Comparison of ENCODE assay signal across 8 cellular contexts in the genomic region with DNA sequence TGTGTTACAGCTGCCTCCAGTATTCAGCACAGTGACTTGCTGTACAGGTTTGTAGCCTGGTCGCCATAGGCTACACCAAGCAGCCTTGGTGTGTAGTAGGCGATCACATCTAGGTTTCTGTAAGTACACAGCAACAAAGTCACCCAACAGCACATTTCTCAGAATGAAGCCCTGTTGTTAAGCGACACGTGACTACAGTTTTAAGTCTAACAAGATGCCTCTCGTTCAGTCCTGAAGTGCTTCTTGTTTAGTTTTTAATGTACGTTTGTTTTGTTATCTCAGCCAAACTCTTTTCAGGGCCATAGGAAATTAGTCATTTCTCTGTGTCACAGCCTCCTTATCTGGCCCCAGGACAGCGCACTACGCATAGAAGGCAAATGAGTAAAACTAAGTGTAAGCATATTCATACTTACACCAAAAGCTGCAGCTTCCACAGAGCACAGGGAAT. TPM values are rescaled to one million over a fixed set of nuclear protein-coding genes. Genes with fewer than 3 reads are reported as not detected.
DNase-seq lines count a peak whose midpoint lies in the region; ATAC-seq and TF ChIP-seq lines count a peak whose summit lies in the region.

No MANE protein-coding gene starts in this region.

- H3K4me1 ChIP-seq in right atrium auricular region, result peaks cover 0 to 7% of the 10 kb centered on the region in 2 donors
- H3K4me1 ChIP-seq in upper lobe of left lung, result peaks cover 12 to 27% (median 21%) of the 10 kb centered on the region in 4 donors
- H3K4me1 ChIP-seq in ovary (ENCODE audit: insufficient read depth), result peaks cover 11% of the 10 kb centered on the region

- H3K4me3 ChIP-seq in right atrium auricular region, result no peak overlapping the region
- no peak overlapping the region for H3K4me3 ChIP-seq in upper lobe of left lung
- no peak overlapping the region for H3K4me3 ChIP-seq in ovary

- peak; percentile 42 for DNase-seq in activated CD8-positive, alpha-beta T cell treated with anti-CD3 and anti-CD28 coated beads, Interleukin-2, amount 10 ng/mL, durations not matched to agents 7 days and 5 days
- DNase-seq in right atrium auricular region (ENCODE audit: low spot score) (no peak), upper lobe of left lung (no peak), ovary (no peak)

- TF ChIP-seq EP300 in upper lobe of left lung (IDR thresholded peaks at IDR 0.05), result no peak
- no peak for TF ChIP-seq EP300 in ovary (IDR thresholded peaks at IDR 0.05)

- peak overlapping the region; percentile 89 for H3K27ac Mint-ChIP-seq in activated CD8-positive, alpha-beta T cell treated with anti-CD3 and anti-CD28 coated beads, Interleukin-2, amount 10 ng/mL, durations not matched to agents 7 days and 5 days

- peaks cover 20% of the 10 kb centered on the region for H3K36me3 ChIP-seq in right atrium auricular region
- peaks cover 0 to 22% (median 6%) of the 10 kb centered on the region in 4 donors for H3K36me3 ChIP-seq in upper lobe of left lung
- H3K36me3 ChIP-seq in ovary, result no peaks in the 10 kb centered on the region

- intact Hi-C loops in ovary (cut with DNase I), result no loop called here

- POLR2A ChIA-PET in activated CD8-positive, alpha-beta T cell treated with anti-CD3 and anti-CD28 coated beads, Interleukin-2, amount 10 ng/mL, durations not matched to agents 7 days and 5 days (lab: Charles Lee), result interaction anchor here (0.7 to 2.6 kb wide), 11 partner anchors 10 to 81 kb away, joined by 3 to 14 read pairs (median 5); no protein-coding TSS in a partner anchor

- TF ChIP-seq CTCF in right atrium auricular region (IDR thresholded peaks at IDR 0.05) (no peak), upper lobe of left lung (IDR thresholded peaks at IDR 0.05) (no peak), ovary (IDR thresholded peaks at IDR 0.05) (no peak)

- peak overlapping the region; percentile 20 for H3K4me3 Mint-ChIP-seq in activated CD8-positive, alpha-beta T cell treated with anti-CD3 and anti-CD28 coated beads, Interleukin-2, amount 10 ng/mL, durations not matched to agents 7 days and 5 days

- H3K9me3 ChIP-seq in right atrium auricular region (no peaks in the 10 kb centered on the region), upper lobe of left lung (no peaks in the 10 kb centered on the region), ovary (no peaks in the 10 kb centered on the region)

- H3K9me3 Mint-ChIP-seq in activated CD8-positive, alpha-beta T cell treated with anti-CD3 and anti-CD28 coated beads, Interleukin-2, amount 10 ng/mL, durations not matched to agents 7 days and 5 days (ENCODE audit: insufficient read depth), result no peaks in the 10 kb centered on the region

- 59% methylated on average over 8 of the region's 8 CpGs for WGBS in upper lobe of left lung, 2 donors
- WGBS in ovary, 3 donors, result 36 to 73% (median 51%) methylated on average over 8 of the region's 8 CpGs

- ATAC-seq in GM18499 (IDR thresholded peaks at IDR 0.05; ENCODE audit: insufficient read depth, unreplicated experiment) (peak; percentile 26), HG02884 (IDR thresholded peaks at IDR 0.05; ENCODE audit: unreplicated experiment) (peak; percentile 46), upper lobe of left lung (ENCODE audit: low FRiP score in 2 of 2) (peak in 1 of 2 donors; percentile 25), HG03139 (IDR thresholded peaks at IDR 0.05; ENCODE audit: unreplicated experiment) (no peak), GM18505 (IDR thresholded peaks at IDR 0.05; ENCODE audit: unreplicated experiment) (no peak)
- peak; percentile 24 for ATAC-seq in activated CD8-positive, alpha-beta T cell treated with anti-CD3 and anti-CD28 coated beads, Interleukin-2, amount 10 ng/mL, durations not matched to agents 7 days and 5 days

- peaks cover 93% of the 10 kb centered on the region for H3K4me1 Mint-ChIP-seq in activated CD8-positive, alpha-beta T cell treated with anti-CD3 and anti-CD28 coated beads, Interleukin-2, amount 10 ng/mL, durations not matched to agents 7 days and 5 days (ENCODE audit: low read depth)

- CTCF ChIA-PET in activated CD8-positive, alpha-beta T cell treated with anti-CD3 and anti-CD28 coated beads, Interleukin-2, amount 10 ng/mL, durations not matched to agents 7 days and 5 days (lab: Charles Lee), result interaction anchor here (1.3 to 7.3 kb wide), 8 partner anchors 10 to 88 kb away, joined by 3 to 73 read pairs (median 8); no protein-coding TSS in a partner anchor

- H3K27ac ChIP-seq in right atrium auricular region, result peak overlapping the region; percentile 26 to 48
- H3K27ac ChIP-seq in upper lobe of left lung, result peak overlapping the region; percentile 53 to 81 (median 72)
- H3K27ac ChIP-seq in ovary, result no peak overlapping the region

- peaks cover 82% of the 10 kb centered on the region for H3K36me3 Mint-ChIP-seq in activated CD8-positive, alpha-beta T cell treated with anti-CD3 and anti-CD28 coated beads, Interleukin-2, amount 10 ng/mL, durations not matched to agents 7 days and 5 days (ENCODE audit: low read depth)

- H3K27me3 Mint-ChIP-seq in activated CD8-positive, alpha-beta T cell treated with anti-CD3 and anti-CD28 coated beads, Interleukin-2, amount 10 ng/mL, durations not matched to agents 7 days and 5 days (ENCODE audit: low read depth), result no peaks in the 10 kb centered on the region

- H3K27me3 ChIP-seq in right atrium auricular region, result no peaks in the 10 kb centered on the region
- H3K27me3 ChIP-seq in upper lobe of left lung, result no peaks in the 10 kb centered on the region
- no peaks in the 10 kb centered on the region for H3K27me3 ChIP-seq in ovary

- TF ChIP-seq POLR2A in upper lobe of left lung (IDR thresholded peaks at IDR 0.05), result no peak
- TF ChIP-seq POLR2A in ovary (IDR thresholded peaks at IDR 0.05), result no peak
- no peak for TF ChIP-seq POLR2A in GM18505 (IDR thresholded peaks at IDR 0.05; ENCODE audit: borderline replicate concordance, extremely low read depth, insufficient read depth, insufficient read length)

RNA-seq across cellular contexts. Expression of a gene that starts 50.0 kb away (rescaled TPM):
- 1 to 10 TPM; 5.0 to 5.2 TPM for total RNA-seq in activated CD8-positive, alpha-beta T cell treated with anti-CD3 and anti-CD28 coated beads, Interleukin-2, amount 10 ng/mL, durations not matched to agents 7 days and 5 days
- total RNA-seq in right atrium auricular region (10 to 100 TPM in 1 of 2 donors, 1 to 10 TPM in 1; 7.6 to 13.3 TPM), upper lobe of left lung (10 to 100 TPM in 3 of 6 donors, 1 to 10 TPM in 3; 2.6 to 13.5 (median 10.0) TPM), ovary (10 to 100 TPM in 2 of 7 donors, 1 to 10 TPM in 5; 2.4 to 14.6 (median 5.5) TPM)
- 1 to 10 TPM; 4.7 to 7.6 TPM for polyA plus RNA-seq in ovary

Comparison
In these comparisons a context has a peak if more than half of its experiments do, and no peak if none do; other contexts are left out.
1. ATAC-seq: peak in GM18499 (single experiment), HG02884 (single experiment) and activated CD8-positive, alpha-beta T cell treated with anti-CD3 and anti-CD28 coated beads, Interleukin-2, amount 10 ng/mL, durations not matched to agents 7 days and 5 days (single experiment); none in HG03139 (single experiment) and GM18505 (single experiment).
2. H3K27ac ChIP-seq: peak in right atrium auricular region (2 of 2) and upper lobe of left lung (4 of 4); none in ovary (0 of 2).